1 cellular context compared by ENCODE assay signal in the genomic region with DNA sequence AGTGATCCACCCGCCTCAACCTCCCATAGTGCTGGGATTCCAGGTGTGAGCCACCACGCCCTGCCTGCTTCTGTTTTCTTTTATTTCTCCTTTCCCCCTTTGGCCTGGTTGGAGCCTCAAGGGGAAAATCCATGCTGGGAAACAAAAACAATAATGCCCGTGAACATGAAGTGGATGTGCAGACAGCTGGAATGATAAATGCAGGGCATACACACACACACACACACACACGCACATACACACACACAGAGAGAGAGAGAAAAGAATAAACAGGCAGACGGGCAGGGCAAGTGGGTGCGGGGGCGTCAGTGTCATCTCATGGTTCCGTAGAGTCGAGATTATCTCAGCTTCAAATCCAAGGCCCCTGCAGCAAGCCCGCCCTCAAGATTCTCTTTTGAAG.
TF ChIP-seq lines count a peak whose summit lies in the region.

No MANE protein-coding gene starts in this region.

TF ChIP-seq in K562, 482 proteins besides CTCF, POLR2A, EP300 and RAD21 (continued from another document and continues in another):
- TF ChIP-seq, protein P1, sequence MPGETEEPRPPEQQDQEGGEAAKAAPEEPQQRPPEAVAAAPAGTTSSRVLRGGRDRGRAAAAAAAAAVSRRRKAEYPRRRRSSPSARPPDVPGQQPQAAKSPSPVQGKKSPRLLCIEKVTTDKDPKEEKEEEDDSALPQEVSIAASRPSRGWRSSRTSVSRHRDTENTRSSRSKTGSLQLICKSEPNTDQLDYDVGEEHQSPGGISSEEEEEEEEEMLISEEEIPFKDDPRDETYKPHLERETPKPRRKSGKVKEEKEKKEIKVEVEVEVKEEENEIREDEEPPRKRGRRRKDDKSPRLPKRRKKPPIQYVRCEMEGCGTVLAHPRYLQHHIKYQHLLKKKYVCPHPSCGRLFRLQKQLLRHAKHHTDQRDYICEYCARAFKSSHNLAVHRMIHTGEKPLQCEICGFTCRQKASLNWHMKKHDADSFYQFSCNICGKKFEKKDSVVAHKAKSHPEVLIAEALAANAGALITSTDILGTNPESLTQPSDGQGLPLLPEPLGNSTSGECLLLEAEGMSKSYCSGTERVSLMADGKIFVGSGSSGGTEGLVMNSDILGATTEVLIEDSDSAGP (CRISPR knock-in tag; IDR thresholded peaks at IDR 0.05): no peak
- TF ChIP-seq MAFF (IDR thresholded peaks at IDR 0.05; ENCODE audit: low read length) (no peak), SIX5 (IDR thresholded peaks at IDR 0.05; ENCODE audit: borderline replicate concordance in 1 of 2, insufficient read depth in 1 of 2, low read depth in 1 of 2, low read length in 2 of 2) (no peak), ZFPM2 (CRISPR knock-in tag; IDR thresholded peaks at IDR 0.05) (no peak), SRSF1 (IDR thresholded peaks at IDR 0.05; ENCODE audit: low read depth, low read length) (no peak), EP400 (IDR thresholded peaks at IDR 0.05) (0 out of 2 replicates have a peak, but pooled peaks have one; percentile 19), SIN3A (IDR thresholded peaks at IDR 0.05; ENCODE audit: borderline replicate concordance in 2 of 2, control insufficient read depth in 1 of 2, low read depth in 2 of 2, low read length in 2 of 2) (no peak), MCM5 (IDR thresholded peaks at IDR 0.05; ENCODE audit: low read depth) (no peak), ZNF589 (CRISPR knock-in tag; IDR thresholded peaks at IDR 0.05; ENCODE audit: low read depth) (0 out of 2 replicates have a peak, but pooled peaks have one; percentile 12), GABPB1 (CRISPR knock-in tag; IDR thresholded peaks at IDR 0.05) (no peak), DIDO1 (tag; IDR thresholded peaks at IDR 0.05; ENCODE audit: low read depth) (no peak), ZFP36 (IDR thresholded peaks at IDR 0.05; ENCODE audit: low read depth, low read length, partially characterized antibody) (peak; percentile 16), ETS2 (tag; IDR thresholded peaks at IDR 0.05; ENCODE audit: borderline replicate concordance, poor library complexity, severe bottlenecking) (no peak), RFX1 (IDR thresholded peaks at IDR 0.05) (no peak), HDAC3 (IDR thresholded peaks at IDR 0.05; ENCODE audit: borderline replicate concordance, partially characterized antibody) (no peak), MTA3 (IDR thresholded peaks at IDR 0.05; ENCODE audit: borderline replicate concordance) (no peak), RBBP5 (IDR thresholded peaks at IDR 0.05; ENCODE audit: borderline replicate concordance, insufficient read depth, low read length, poor library complexity, severe bottlenecking) (no peak), PHF21A (IDR thresholded peaks at IDR 0.05; ENCODE audit: borderline replicate concordance, low read depth) (no peak), HDAC8 (tag; IDR thresholded peaks at IDR 0.05) (no peak), FOXJ2 (tag; IDR thresholded peaks at IDR 0.05) (no peak; the same call in 1 of the 2 replicates), RNF2 (IDR thresholded peaks at IDR 0.05) (peak; percentile 58; the same call in 1 of the 2 replicates), ZNF766 (CRISPR knock-in tag; conservative IDR thresholded peaks at IDR 0.05) (0 out of 2 replicates have a peak, but pooled peaks have one; percentile 55), EGR1 (conservative IDR thresholded peaks at IDR 0.05) (peak; percentile 98), TARDBP (IDR thresholded peaks at IDR 0.05) (no peak), PTRF (tag; IDR thresholded peaks at IDR 0.05) (no peak), ARID1B (IDR thresholded peaks at IDR 0.05) (peak; percentile 81), KAT8 (IDR thresholded peaks at IDR 0.05; ENCODE audit: low read depth) (no peak)
- TF ChIP-seq, protein P2, sequence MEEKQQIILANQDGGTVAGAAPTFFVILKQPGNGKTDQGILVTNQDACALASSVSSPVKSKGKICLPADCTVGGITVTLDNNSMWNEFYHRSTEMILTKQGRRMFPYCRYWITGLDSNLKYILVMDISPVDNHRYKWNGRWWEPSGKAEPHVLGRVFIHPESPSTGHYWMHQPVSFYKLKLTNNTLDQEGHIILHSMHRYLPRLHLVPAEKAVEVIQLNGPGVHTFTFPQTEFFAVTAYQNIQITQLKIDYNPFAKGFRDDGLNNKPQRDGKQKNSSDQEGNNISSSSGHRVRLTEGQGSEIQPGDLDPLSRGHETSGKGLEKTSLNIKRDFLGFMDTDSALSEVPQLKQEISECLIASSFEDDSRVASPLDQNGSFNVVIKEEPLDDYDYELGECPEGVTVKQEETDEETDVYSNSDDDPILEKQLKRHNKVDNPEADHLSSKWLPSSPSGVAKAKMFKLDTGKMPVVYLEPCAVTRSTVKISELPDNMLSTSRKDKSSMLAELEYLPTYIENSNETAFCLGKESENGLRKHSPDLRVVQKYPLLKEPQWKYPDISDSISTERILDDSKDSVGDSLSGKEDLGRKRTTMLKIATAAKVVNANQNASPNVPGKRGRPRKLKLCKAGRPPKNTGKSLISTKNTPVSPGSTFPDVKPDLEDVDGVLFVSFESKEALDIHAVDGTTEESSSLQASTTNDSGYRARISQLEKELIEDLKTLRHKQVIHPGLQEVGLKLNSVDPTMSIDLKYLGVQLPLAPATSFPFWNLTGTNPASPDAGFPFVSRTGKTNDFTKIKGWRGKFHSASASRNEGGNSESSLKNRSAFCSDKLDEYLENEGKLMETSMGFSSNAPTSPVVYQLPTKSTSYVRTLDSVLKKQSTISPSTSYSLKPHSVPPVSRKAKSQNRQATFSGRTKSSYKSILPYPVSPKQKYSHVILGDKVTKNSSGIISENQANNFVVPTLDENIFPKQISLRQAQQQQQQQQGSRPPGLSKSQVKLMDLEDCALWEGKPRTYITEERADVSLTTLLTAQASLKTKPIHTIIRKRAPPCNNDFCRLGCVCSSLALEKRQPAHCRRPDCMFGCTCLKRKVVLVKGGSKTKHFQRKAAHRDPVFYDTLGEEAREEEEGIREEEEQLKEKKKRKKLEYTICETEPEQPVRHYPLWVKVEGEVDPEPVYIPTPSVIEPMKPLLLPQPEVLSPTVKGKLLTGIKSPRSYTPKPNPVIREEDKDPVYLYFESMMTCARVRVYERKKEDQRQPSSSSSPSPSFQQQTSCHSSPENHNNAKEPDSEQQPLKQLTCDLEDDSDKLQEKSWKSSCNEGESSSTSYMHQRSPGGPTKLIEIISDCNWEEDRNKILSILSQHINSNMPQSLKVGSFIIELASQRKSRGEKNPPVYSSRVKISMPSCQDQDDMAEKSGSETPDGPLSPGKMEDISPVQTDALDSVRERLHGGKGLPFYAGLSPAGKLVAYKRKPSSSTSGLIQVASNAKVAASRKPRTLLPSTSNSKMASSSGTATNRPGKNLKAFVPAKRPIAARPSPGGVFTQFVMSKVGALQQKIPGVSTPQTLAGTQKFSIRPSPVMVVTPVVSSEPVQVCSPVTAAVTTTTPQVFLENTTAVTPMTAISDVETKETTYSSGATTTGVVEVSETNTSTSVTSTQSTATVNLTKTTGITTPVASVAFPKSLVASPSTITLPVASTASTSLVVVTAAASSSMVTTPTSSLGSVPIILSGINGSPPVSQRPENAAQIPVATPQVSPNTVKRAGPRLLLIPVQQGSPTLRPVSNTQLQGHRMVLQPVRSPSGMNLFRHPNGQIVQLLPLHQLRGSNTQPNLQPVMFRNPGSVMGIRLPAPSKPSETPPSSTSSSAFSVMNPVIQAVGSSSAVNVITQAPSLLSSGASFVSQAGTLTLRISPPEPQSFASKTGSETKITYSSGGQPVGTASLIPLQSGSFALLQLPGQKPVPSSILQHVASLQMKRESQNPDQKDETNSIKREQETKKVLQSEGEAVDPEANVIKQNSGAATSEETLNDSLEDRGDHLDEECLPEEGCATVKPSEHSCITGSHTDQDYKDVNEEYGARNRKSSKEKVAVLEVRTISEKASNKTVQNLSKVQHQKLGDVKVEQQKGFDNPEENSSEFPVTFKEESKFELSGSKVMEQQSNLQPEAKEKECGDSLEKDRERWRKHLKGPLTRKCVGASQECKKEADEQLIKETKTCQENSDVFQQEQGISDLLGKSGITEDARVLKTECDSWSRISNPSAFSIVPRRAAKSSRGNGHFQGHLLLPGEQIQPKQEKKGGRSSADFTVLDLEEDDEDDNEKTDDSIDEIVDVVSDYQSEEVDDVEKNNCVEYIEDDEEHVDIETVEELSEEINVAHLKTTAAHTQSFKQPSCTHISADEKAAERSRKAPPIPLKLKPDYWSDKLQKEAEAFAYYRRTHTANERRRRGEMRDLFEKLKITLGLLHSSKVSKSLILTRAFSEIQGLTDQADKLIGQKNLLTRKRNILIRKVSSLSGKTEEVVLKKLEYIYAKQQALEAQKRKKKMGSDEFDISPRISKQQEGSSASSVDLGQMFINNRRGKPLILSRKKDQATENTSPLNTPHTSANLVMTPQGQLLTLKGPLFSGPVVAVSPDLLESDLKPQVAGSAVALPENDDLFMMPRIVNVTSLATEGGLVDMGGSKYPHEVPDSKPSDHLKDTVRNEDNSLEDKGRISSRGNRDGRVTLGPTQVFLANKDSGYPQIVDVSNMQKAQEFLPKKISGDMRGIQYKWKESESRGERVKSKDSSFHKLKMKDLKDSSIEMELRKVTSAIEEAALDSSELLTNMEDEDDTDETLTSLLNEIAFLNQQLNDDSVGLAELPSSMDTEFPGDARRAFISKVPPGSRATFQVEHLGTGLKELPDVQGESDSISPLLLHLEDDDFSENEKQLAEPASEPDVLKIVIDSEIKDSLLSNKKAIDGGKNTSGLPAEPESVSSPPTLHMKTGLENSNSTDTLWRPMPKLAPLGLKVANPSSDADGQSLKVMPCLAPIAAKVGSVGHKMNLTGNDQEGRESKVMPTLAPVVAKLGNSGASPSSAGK (IDR thresholded peaks at IDR 0.05): peak; percentile 35; the same call in 1 of the 2 replicates
- TF ChIP-seq, protein P3, sequence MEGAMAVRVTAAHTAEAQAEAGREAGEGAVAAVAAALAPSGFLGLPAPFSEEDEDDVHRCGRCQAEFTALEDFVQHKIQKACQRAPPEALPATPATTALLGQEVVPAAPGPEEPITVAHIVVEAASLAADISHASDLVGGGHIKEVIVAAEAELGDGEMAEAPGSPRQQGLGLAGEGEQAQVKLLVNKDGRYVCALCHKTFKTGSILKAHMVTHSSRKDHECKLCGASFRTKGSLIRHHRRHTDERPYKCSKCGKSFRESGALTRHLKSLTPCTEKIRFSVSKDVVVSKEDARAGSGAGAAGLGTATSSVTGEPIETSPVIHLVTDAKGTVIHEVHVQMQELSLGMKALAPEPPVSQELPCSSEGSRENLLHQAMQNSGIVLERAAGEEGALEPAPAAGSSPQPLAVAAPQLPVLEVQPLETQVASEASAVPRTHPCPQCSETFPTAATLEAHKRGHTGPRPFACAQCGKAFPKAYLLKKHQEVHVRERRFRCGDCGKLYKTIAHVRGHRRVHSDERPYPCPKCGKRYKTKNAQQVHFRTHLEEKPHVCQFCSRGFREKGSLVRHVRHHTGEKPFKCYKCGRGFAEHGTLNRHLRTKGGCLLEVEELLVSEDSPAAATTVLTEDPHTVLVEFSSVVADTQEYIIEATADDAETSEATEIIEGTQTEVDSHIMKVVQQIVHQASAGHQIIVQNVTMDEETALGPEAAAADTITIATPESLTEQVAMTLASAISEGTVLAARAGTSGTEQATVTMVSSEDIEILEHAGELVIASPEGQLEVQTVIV (CRISPR knock-in tag; IDR thresholded peaks at IDR 0.05; ENCODE audit: borderline replicate concordance): no peak
- TF ChIP-seq, protein P4, sequence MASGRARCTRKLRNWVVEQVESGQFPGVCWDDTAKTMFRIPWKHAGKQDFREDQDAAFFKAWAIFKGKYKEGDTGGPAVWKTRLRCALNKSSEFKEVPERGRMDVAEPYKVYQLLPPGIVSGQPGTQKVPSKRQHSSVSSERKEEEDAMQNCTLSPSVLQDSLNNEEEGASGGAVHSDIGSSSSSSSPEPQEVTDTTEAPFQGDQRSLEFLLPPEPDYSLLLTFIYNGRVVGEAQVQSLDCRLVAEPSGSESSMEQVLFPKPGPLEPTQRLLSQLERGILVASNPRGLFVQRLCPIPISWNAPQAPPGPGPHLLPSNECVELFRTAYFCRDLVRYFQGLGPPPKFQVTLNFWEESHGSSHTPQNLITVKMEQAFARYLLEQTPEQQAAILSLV (tag; IDR thresholded peaks at IDR 0.05): no peak
- TF ChIP-seq, protein P5, sequence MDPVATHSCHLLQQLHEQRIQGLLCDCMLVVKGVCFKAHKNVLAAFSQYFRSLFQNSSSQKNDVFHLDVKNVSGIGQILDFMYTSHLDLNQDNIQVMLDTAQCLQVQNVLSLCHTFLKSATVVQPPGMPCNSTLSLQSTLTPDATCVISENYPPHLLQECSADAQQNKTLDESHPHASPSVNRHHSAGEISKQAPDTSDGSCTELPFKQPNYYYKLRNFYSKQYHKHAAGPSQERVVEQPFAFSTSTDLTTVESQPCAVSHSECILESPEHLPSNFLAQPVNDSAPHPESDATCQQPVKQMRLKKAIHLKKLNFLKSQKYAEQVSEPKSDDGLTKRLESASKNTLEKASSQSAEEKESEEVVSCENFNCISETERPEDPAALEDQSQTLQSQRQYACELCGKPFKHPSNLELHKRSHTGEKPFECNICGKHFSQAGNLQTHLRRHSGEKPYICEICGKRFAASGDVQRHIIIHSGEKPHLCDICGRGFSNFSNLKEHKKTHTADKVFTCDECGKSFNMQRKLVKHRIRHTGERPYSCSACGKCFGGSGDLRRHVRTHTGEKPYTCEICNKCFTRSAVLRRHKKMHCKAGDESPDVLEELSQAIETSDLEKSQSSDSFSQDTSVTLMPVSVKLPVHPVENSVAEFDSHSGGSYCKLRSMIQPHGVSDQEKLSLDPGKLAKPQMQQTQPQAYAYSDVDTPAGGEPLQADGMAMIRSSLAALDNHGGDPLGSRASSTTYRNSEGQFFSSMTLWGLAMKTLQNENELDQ (CRISPR knock-in tag; IDR thresholded peaks at IDR 0.05; ENCODE audit: borderline replicate concordance): no peak
- TF ChIP-seq, protein P6, sequence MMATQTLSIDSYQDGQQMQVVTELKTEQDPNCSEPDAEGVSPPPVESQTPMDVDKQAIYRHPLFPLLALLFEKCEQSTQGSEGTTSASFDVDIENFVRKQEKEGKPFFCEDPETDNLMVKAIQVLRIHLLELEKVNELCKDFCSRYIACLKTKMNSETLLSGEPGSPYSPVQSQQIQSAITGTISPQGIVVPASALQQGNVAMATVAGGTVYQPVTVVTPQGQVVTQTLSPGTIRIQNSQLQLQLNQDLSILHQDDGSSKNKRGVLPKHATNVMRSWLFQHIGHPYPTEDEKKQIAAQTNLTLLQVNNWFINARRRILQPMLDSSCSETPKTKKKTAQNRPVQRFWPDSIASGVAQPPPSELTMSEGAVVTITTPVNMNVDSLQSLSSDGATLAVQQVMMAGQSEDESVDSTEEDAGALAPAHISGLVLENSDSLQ (IDR thresholded peaks at IDR 0.05): peak; percentile 66
- TF ChIP-seq, protein P7, sequence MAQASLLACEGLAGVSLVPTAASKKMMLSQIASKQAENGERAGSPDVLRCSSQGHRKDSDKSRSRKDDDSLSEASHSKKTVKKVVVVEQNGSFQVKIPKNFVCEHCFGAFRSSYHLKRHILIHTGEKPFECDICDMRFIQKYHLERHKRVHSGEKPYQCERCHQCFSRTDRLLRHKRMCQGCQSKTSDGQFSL (CRISPR knock-in tag; IDR thresholded peaks at IDR 0.05): no peak
- TF ChIP-seq, protein P7 (tag; IDR thresholded peaks at IDR 0.05): no peak
